ENCODE assay signal across 24 cellular contexts in genomic region chr13:26422036-26422435, GRCh38.
DNase-seq lines count a peak whose midpoint lies in the region; ATAC-seq and TF ChIP-seq lines count a peak whose summit lies in the region.
"Had no signal": no experiment of that assay in that cellular context is flagged by ENCODE, and none has a peak within 500 bp of the region (broad histone marks: within the 10 kb centered on the region; RNA-seq: fewer than 3 reads in every experiment).

No MANE protein-coding gene starts in this region.

- H3K27me3 ChIP-seq in rectal smooth muscle tissue (ENCODE audit: control insufficient read depth, insufficient read depth, low read length) (no peaks in the 10 kb centered on the region), stomach smooth muscle (ENCODE audit: control insufficient read depth in 1 of 2, insufficient read depth in 2 of 2, low read length in 2 of 2) (no peaks in the 10 kb centered on the region), A673 (replicated peaks; ENCODE audit: insufficient read depth, low read depth, low read length, poor library complexity) (no peaks in the 10 kb centered on the region)
- H3K27me3 ChIP-seq: BE2C, BLaER1 had no signal

- DNase-seq in G401 (ENCODE audit: low spot score): peak; percentile 82
- DNase-seq in cerebellum (ENCODE audit: low spot score): peak; percentile 60
- DNase-seq in naive thymus-derived CD8-positive, alpha-beta T cell: no peak
- DNase-seq in glutamatergic neuron: no peak
- DNase-seq in A673 (ENCODE audit: low spot score): no peak
- DNase-seq: ACHN; BE2C; CD4-positive, alpha-beta memory T cell; CD4-positive, CD25-positive, alpha-beta regulatory T cell; CD8-positive, alpha-beta memory T cell; COR-L47; DMS 273 treated with DMSO at 0.1 percent for 48 hours; DMS153; DMS53; DMS79; DND-41; EL; GF-D8 had no signal

- peak overlapping the region; percentile 46 for H3K27ac ChIP-seq in rectal smooth muscle tissue (ENCODE audit: low read depth, low read length)
- H3K27ac ChIP-seq in stomach smooth muscle (ENCODE audit: low read length): peak overlapping the region; percentile 74
- H3K27ac ChIP-seq in A673 (ENCODE audit: low read depth, low read length, poor library complexity, severe bottlenecking): no peak overlapping the region
- H3K27ac ChIP-seq: 22Rv1, A549, BLaER1 had no signal

- CTCF ChIA-PET in A673 (lab: Charles Lee): interaction anchor here (0.7 kb wide), 1 partner anchor 501 kb away, joined by 9 read pairs; no protein-coding TSS in a partner anchor

- H3K4me3 ChIP-seq in rectal smooth muscle tissue (ENCODE audit: low read length) (no peak overlapping the region), stomach smooth muscle (ENCODE audit: low read length in 2 of 2) (no peak overlapping the region), A673 (ENCODE audit: low read depth, low read length, poor library complexity, severe bottlenecking) (no peak overlapping the region)
- H3K4me3 ChIP-seq: A549, BLaER1 had no signal

- no peak for ATAC-seq in naive thymus-derived CD8-positive, alpha-beta T cell
- ATAC-seq: A549 had no signal

- peaks cover 0 to 4% (median 0%) of the 10 kb centered on the region in 3 donors for H3K36me3 Mint-ChIP-seq in naive thymus-derived CD8-positive, alpha-beta T cell
- peaks cover 4% of the 10 kb centered on the region for H3K36me3 Mint-ChIP-seq in glutamatergic neuron (ENCODE audit: unreplicated experiment)
- H3K36me3 Mint-ChIP-seq: CD14-positive monocyte; CD4-positive, alpha-beta memory T cell; CD4-positive, CD25-positive, alpha-beta regulatory T cell; CD8-positive, alpha-beta memory T cell had no signal

- no peak overlapping the region for H3K9ac ChIP-seq in rectal smooth muscle tissue (ENCODE audit: low read length)
- H3K9ac ChIP-seq in stomach smooth muscle (ENCODE audit: low read length in 2 of 2): no peak overlapping the region
- H3K9ac ChIP-seq: BLaER1 had no signal

- intact Hi-C loops in A673 (cut with micrococcal nuclease; ENCODE audit: unreplicated experiment): no loop called here

- H3K36me3 ChIP-seq in rectal smooth muscle tissue (ENCODE audit: control insufficient read depth, insufficient read depth, low read length): no peaks in the 10 kb centered on the region
- no peaks in the 10 kb centered on the region for H3K36me3 ChIP-seq in stomach smooth muscle (ENCODE audit: control insufficient read depth in 2 of 2, insufficient read depth in 2 of 2, low read length in 2 of 2)
- H3K36me3 ChIP-seq in A673 (ENCODE audit: insufficient read depth, low read length, poor library complexity, severe bottlenecking): no peaks in the 10 kb centered on the region
- H3K36me3 ChIP-seq: BE2C, BLaER1 had no signal

- peaks cover 0 to 6% (median 0%) of the 10 kb centered on the region in 9 donors for H3K9me3 Mint-ChIP-seq in naive thymus-derived CD8-positive, alpha-beta T cell
- no peaks in the 10 kb centered on the region for H3K9me3 Mint-ChIP-seq in glutamatergic neuron (ENCODE audit: unreplicated experiment)
- H3K9me3 Mint-ChIP-seq: CD8-positive, alpha-beta memory T cell had no signal

- POLR2A ChIA-PET in naive thymus-derived CD8-positive, alpha-beta T cell (lab: Charles Lee): no interaction called here
- POLR2A ChIA-PET in A673 (lab: Charles Lee; ENCODE audit: low non-redundant PET): no interaction called here

- BruUV-seq in A673 (replicated peaks; lab: Mats Ljungman, UMichigan): no TSS peak

- no peak overlapping the region for H3K27ac Mint-ChIP-seq in naive thymus-derived CD8-positive, alpha-beta T cell
- H3K27ac Mint-ChIP-seq in glutamatergic neuron (ENCODE audit: unreplicated experiment): no peak overlapping the region
- H3K27ac Mint-ChIP-seq: CD14-positive monocyte; CD4-positive, alpha-beta memory T cell; CD4-positive, CD25-positive, alpha-beta regulatory T cell; CD8-positive, alpha-beta memory T cell had no signal

- H3K4me1 Mint-ChIP-seq in naive thymus-derived CD8-positive, alpha-beta T cell: no peaks in the 10 kb centered on the region
- peaks cover 4% of the 10 kb centered on the region for H3K4me1 Mint-ChIP-seq in glutamatergic neuron (ENCODE audit: low read depth, unreplicated experiment)
- H3K4me1 Mint-ChIP-seq: CD14-positive monocyte; CD4-positive, alpha-beta memory T cell; CD8-positive, alpha-beta memory T cell had no signal

- peaks cover 0 to 19% (median 11%) of the 10 kb centered on the region in 5 donors for H3K27me3 Mint-ChIP-seq in naive thymus-derived CD8-positive, alpha-beta T cell
- peaks cover 2% of the 10 kb centered on the region for H3K27me3 Mint-ChIP-seq in glutamatergic neuron (ENCODE audit: unreplicated experiment)

- H3K9me3 ChIP-seq in stomach smooth muscle (ENCODE audit: control insufficient read depth in 2 of 2, low read length in 2 of 2) (no peaks in the 10 kb centered on the region), A673 (ENCODE audit: low read depth, low read length, poor library complexity, severe bottlenecking) (no peaks in the 10 kb centered on the region)
- H3K9me3 ChIP-seq: A549, BE2C, BLaER1 had no signal

- H3K4me1 ChIP-seq in rectal smooth muscle tissue (ENCODE audit: control insufficient read depth, insufficient read depth, low read length) (peaks cover 48% of the 10 kb centered on the region), stomach smooth muscle (ENCODE audit: control insufficient read depth, insufficient read depth, low read length) (peaks cover 39% of the 10 kb centered on the region), A673 (ENCODE audit: insufficient read depth, low read length, poor library complexity, severe bottlenecking) (no peaks in the 10 kb centered on the region)
- H3K4me1 ChIP-seq: A549, BE2C, BLaER1 had no signal

- no peak for TF ChIP-seq CTCF in glutamatergic neuron (IDR thresholded peaks at IDR 0.05; ENCODE audit: partially characterized antibody, unreplicated experiment)
- TF ChIP-seq CTCF in A673 (conservative IDR thresholded peaks at IDR 0.05; ENCODE audit: low read depth, low read length): no peak

- in situ Hi-C loops in G401 (cut with HindIII; ENCODE audit: low sequenced_read_pairs): no loop called here

- no peak overlapping the region for H3K4me3 Mint-ChIP-seq in naive thymus-derived CD8-positive, alpha-beta T cell
- no peak overlapping the region for H3K4me3 Mint-ChIP-seq in glutamatergic neuron (ENCODE audit: unreplicated experiment)
- H3K4me3 Mint-ChIP-seq: CD14-positive monocyte; CD4-positive, alpha-beta memory T cell; CD4-positive, CD25-positive, alpha-beta regulatory T cell; CD8-positive, alpha-beta memory T cell had no signal

Comparison
In these comparisons a context has a peak if more than half of its experiments do, and no peak if none do; other contexts are left out.
1. DNase-seq: peak in G401 (single experiment) and cerebellum (single experiment); none in naive thymus-derived CD8-positive, alpha-beta T cell (0 of 10), glutamatergic neuron (single experiment) and A673 (single experiment).